Comparison of ENCODE assay signal across 1 cellular context in the genomic region with DNA sequence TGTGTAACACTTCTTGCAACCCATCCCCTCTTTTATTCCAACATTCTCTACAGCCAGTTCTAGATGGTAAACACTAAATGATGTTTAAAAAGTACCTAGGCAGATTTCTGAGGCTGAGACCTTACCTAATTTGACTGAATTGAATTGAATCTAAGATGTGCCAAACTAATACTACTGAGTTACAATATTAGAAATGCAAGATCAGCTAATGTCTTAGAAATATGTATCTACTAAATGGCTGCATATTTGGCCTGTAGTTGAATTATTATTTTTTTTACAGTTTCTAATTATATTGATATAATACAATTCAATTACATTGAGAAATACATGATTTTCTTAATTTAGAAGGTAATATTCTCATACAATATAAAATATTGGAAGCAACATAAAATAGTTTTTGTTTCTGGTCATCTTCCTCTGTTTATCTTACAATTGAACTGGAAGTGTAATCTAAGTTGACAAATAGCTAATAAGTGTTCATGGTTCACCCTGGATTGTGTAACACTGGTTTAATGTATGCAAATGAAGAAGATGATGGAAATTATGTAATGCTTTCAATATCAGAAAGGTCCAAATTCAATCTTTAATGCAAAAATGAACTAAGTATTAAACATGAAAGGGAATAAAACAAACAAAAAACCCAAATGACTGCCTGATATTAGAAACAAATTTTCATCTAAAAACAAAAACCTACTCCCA.
TF ChIP-seq lines count a peak whose summit lies in the region.

No MANE protein-coding gene starts in this region.

TF ChIP-seq in GM12878, 131 proteins besides CTCF, POLR2A, EP300 and RAD21 (continued from another document):
- TF ChIP-seq, protein P1, sequence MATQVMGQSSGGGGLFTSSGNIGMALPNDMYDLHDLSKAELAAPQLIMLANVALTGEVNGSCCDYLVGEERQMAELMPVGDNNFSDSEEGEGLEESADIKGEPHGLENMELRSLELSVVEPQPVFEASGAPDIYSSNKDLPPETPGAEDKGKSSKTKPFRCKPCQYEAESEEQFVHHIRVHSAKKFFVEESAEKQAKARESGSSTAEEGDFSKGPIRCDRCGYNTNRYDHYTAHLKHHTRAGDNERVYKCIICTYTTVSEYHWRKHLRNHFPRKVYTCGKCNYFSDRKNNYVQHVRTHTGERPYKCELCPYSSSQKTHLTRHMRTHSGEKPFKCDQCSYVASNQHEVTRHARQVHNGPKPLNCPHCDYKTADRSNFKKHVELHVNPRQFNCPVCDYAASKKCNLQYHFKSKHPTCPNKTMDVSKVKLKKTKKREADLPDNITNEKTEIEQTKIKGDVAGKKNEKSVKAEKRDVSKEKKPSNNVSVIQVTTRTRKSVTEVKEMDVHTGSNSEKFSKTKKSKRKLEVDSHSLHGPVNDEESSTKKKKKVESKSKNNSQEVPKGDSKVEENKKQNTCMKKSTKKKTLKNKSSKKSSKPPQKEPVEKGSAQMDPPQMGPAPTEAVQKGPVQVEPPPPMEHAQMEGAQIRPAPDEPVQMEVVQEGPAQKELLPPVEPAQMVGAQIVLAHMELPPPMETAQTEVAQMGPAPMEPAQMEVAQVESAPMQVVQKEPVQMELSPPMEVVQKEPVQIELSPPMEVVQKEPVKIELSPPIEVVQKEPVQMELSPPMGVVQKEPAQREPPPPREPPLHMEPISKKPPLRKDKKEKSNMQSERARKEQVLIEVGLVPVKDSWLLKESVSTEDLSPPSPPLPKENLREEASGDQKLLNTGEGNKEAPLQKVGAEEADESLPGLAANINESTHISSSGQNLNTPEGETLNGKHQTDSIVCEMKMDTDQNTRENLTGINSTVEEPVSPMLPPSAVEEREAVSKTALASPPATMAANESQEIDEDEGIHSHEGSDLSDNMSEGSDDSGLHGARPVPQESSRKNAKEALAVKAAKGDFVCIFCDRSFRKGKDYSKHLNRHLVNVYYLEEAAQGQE (IDR thresholded peaks at IDR 0.05; ENCODE audit: low read depth, low read length), result no peak
- TF ChIP-seq PAX5 (IDR thresholded peaks at IDR 0.05; ENCODE audit: borderline replicate concordance, low read depth, low read length), result no peak
- no peak for TF ChIP-seq SMC3 (IDR thresholded peaks at IDR 0.05; ENCODE audit: borderline replicate concordance, low read length)
- no peak for TF ChIP-seq BCL11A (IDR thresholded peaks at IDR 0.05; ENCODE audit: low read depth, low read length)
- TF ChIP-seq KDM1A (IDR thresholded peaks at IDR 0.05; ENCODE audit: borderline replicate concordance), result no peak
